Comparison of ENCODE assay signal across 9 cellular contexts in genomic region chr19:15934332-15935078, GRCh38. TPM values are rescaled to one million over a fixed set of nuclear protein-coding genes. Genes with fewer than 3 reads are reported as not detected.
DNase-seq lines count a peak whose midpoint lies in the region; ATAC-seq and TF ChIP-seq lines count a peak whose summit lies in the region.
"Had no signal": no experiment of that assay in that cellular context is flagged by ENCODE, and none has a peak within 500 bp of the region (broad histone marks: within the 10 kb centered on the region; RNA-seq: fewer than 3 reads in every experiment).

A gene with protein sequence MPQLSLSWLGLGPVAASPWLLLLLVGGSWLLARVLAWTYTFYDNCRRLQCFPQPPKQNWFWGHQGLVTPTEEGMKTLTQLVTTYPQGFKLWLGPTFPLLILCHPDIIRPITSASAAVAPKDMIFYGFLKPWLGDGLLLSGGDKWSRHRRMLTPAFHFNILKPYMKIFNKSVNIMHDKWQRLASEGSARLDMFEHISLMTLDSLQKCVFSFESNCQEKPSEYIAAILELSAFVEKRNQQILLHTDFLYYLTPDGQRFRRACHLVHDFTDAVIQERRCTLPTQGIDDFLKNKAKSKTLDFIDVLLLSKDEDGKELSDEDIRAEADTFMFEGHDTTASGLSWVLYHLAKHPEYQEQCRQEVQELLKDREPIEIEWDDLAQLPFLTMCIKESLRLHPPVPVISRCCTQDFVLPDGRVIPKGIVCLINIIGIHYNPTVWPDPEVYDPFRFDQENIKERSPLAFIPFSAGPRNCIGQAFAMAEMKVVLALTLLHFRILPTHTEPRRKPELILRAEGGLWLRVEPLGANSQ (minus strand): TSS chr19:15934529. CDS start chr19:15934408, 121 bp downstream.

- CTCF ChIA-PET in PC-3 (lab: Charles Lee) = no interaction called here

- no peak within 1 kb of the TSS for H3K4me3 Mint-ChIP-seq in GM23338

- peak; percentile 84 for DNase-seq in H4 (ENCODE audit: low spot score)
- DNase-seq in PC-3 = peak; percentile 46
- DNase-seq in posterior cingulate gyrus = peak; percentile 28 to 93 (median 69)
- no peak for DNase-seq in GM23338 (ENCODE audit: low spot score)
- no peak for DNase-seq in NCI-H1417 treated with DMSO at 0.1 percent for 48 hours (lab: John Stamatoyannopoulos, UW)
- DNase-seq in effector CD4-positive, alpha-beta T cell = no peak

- H3K27me3 Mint-ChIP-seq in GM23338 (ENCODE audit: insufficient read depth, low read depth, poor library complexity) = peaks cover 3% of the 10 kb centered on the region

- no TSS peak for BruUV-seq in PC-3 (replicated peaks; lab: Mats Ljungman, UMichigan)

- H3F3A ChIP-seq in PC-3 (ENCODE audit: low read length, unreplicated experiment) (no peaks in the 10 kb centered on the region), GM23338 (replicated peaks; ENCODE audit: low read depth) (no peaks in the 10 kb centered on the region)

- WGBS in esophagus, 2 donors = 30 to 39% methylated on average over 10 of the region's 10 CpGs

- H3K79me2 ChIP-seq in PC-3 (ENCODE audit: low read length) (no peaks in the 10 kb centered on the region), GM23338 (replicated peaks; ENCODE audit: insufficient read depth) (no peaks in the 10 kb centered on the region)

- POLR2A ChIA-PET in PC-3 (lab: Charles Lee; ENCODE audit: unreplicated experiment) = interaction anchor here (0.6 kb wide), 1 partner anchor 97 kb away, joined by 3 read pairs; no protein-coding TSS in a partner anchor

- no peaks in the 10 kb centered on the region for H3K9me3 ChIP-seq in PC-3 (ENCODE audit: low read length)
- H3K9me3 ChIP-seq in esophagus (ENCODE audit: control insufficient read depth in 2 of 2, insufficient read depth in 1 of 2, low read depth in 1 of 2, low read length in 1 of 2) = no peaks in the 10 kb centered on the region

- H3K4me1 ChIP-seq in PC-3 (ENCODE audit: insufficient read depth, low read length) (peaks cover 6% of the 10 kb centered on the region), esophagus (ENCODE audit: control insufficient read depth in 2 of 2, insufficient read depth in 2 of 2, low read length in 1 of 2) (peaks cover 3 to 21% of the 10 kb centered on the region in 2 donors), GM23338 (ENCODE audit: insufficient read depth) (no peaks in the 10 kb centered on the region)

- H3K9me3 Mint-ChIP-seq in GM23338 = peaks cover 76% of the 10 kb centered on the region

- H3K36me3 Mint-ChIP-seq in GM23338 (ENCODE audit: low read depth) = peaks cover 21% of the 10 kb centered on the region

- H3K4me2 ChIP-seq in PC-3 (ENCODE audit: low read length) = no peak within 1 kb of the TSS
- H3K4me2 ChIP-seq in GM23338 = no peak within 1 kb of the TSS

- H3K27ac ChIP-seq in PC-3 (ENCODE audit: low read length) = no peak within 1 kb of the TSS
- peak within 1 kb of the TSS; percentile 68 to 92 for H3K27ac ChIP-seq in esophagus (ENCODE audit: low read depth in 2 of 2, low read length in 1 of 2)
- H3K27ac ChIP-seq in GM23338 (ENCODE audit: low read depth) = no peak within 1 kb of the TSS

- no peak within 1 kb of the TSS for H3K27ac Mint-ChIP-seq in GM23338

- ATAC-seq in PC-3 (no peak), HG02973 (IDR thresholded peaks at IDR 0.05; ENCODE audit: unreplicated experiment) (no peak), GM23338 (no peak)
- ATAC-seq: GM12878 had no signal

- TF ChIP-seq CTCF in PC-3 (conservative IDR thresholded peaks at IDR 0.05; ENCODE audit: low read depth, low read length) = no peak
- no peak for TF ChIP-seq CTCF in GM23338 (conservative IDR thresholded peaks at IDR 0.05; ENCODE audit: low read depth in 2 of 2)

- H4K20me1 ChIP-seq in PC-3 (ENCODE audit: low read length) (no peaks in the 10 kb centered on the region), GM23338 (replicated peaks; ENCODE audit: insufficient read depth) (no peaks in the 10 kb centered on the region)

- 0 out of 2 replicates have a peak, but pooled peaks cover 3% of the 10 kb centered on the region for H3K27me3 ChIP-seq in PC-3 (ENCODE audit: low read length)
- no peaks in the 10 kb centered on the region for H3K27me3 ChIP-seq in esophagus (ENCODE audit: control insufficient read depth in 1 of 2, insufficient read depth in 2 of 2, low read length in 2 of 2)
- no peaks in the 10 kb centered on the region for H3K27me3 ChIP-seq in GM23338 (ENCODE audit: insufficient read depth)

- H2AFZ ChIP-seq in PC-3 (ENCODE audit: low read length) = no peak within 1 kb of the TSS
- H2AFZ ChIP-seq in GM23338 = no peak within 1 kb of the TSS

- intact Hi-C loops in PC-3 (cut with micrococcal nuclease) = no loop called here
- intact Hi-C loops in posterior cingulate gyrus (cut with DNase I) = no loop called here

- H3K9ac ChIP-seq in PC-3 (ENCODE audit: low read length) = no peak within 1 kb of the TSS

- H3K4me3 ChIP-seq in PC-3 (ENCODE audit: low read length) (no peak within 1 kb of the TSS), esophagus (ENCODE audit: low read depth in 1 of 2, low read length in 2 of 2) (peak within 1 kb of the TSS; percentile 29 to 52), GM23338 (no peak within 1 kb of the TSS)
- H3K4me3 ChIP-seq: GM12878 had no signal

- no peaks in the 10 kb centered on the region for H3K36me3 ChIP-seq in PC-3 (ENCODE audit: low read depth, low read length)
- peaks cover 0 to 8% of the 10 kb centered on the region in 2 donors for H3K36me3 ChIP-seq in esophagus (ENCODE audit: control insufficient read depth in 2 of 2, insufficient read depth in 2 of 2, low read length in 1 of 2)
- no peaks in the 10 kb centered on the region; the same call in 1 of the 2 replicates for H3K36me3 ChIP-seq in GM23338 (ENCODE audit: insufficient read depth)

- H3K9me2 ChIP-seq in PC-3 (replicated peaks; ENCODE audit: low read length) (no peaks in the 10 kb centered on the region), GM23338 (ENCODE audit: insufficient read depth) (no peaks in the 10 kb centered on the region)

- H3K4me1 Mint-ChIP-seq in GM23338 = no peaks in the 10 kb centered on the region

TF ChIP-seq in GM23338, 12 proteins besides CTCF, POLR2A, EP300 and RAD21 (continues in another document):
- no peak for TF ChIP-seq NANOG (IDR thresholded peaks at IDR 0.05; ENCODE audit: borderline replicate concordance)
- no peak for TF ChIP-seq STAT1 (IDR thresholded peaks at IDR 0.05; ENCODE audit: unreplicated experiment)
- no peak for TF ChIP-seq EZH2phosphoT487 (IDR thresholded peaks at IDR 0.05; ENCODE audit: unreplicated experiment)
- TF ChIP-seq CREB1 (CRISPR knock-in tag; IDR thresholded peaks at IDR 0.05; ENCODE audit: low read depth) = no peak
- no peak for TF ChIP-seq JUNB (IDR thresholded peaks at IDR 0.05; ENCODE audit: unreplicated experiment)
- no peak for TF ChIP-seq POLR2AphosphoS5 (IDR thresholded peaks at IDR 0.05; ENCODE audit: low read depth)
- no peak for TF ChIP-seq ZNF114 (CRISPR knock-in tag; IDR thresholded peaks at IDR 0.05)
- no peak for TF ChIP-seq EZH2 (IDR thresholded peaks at IDR 0.05; ENCODE audit: low read depth, unreplicated experiment)
- TF ChIP-seq REST (IDR thresholded peaks at IDR 0.05; ENCODE audit: unreplicated experiment) = no peak
- no peak for TF ChIP-seq ETS1 (IDR thresholded peaks at IDR 0.05)

RNA-seq across cellular contexts. Expression of the gene that starts here (rescaled TPM):
- 17.6 and 18.2 TPM in 2 replicates for total RNA-seq in H4 (2014; rRNA removed; shearing (Covaris generic))
- 0.06 and 0.11 TPM in 2 replicates for total RNA-seq in PC-3 (2014; rRNA removed)
- polyA plus RNA-seq in esophagus (10 to 100 TPM in 1 of 2 donors, 1 to 10 TPM in 1; 4.9 to 11.9 TPM), GM23338 (2016; fragmentation: Nextera tagmentation; extraction: Ambion mirVana) (not detected in 2 replicates)
- total RNA-seq in GM23338 (2014; rRNA removed; shearing (Covaris generic)) = not detected in 2 replicates
- total RNA-seq: GM12878 had no signal
- polyA plus RNA-seq: GM12878 had no signal

Comparison
In these comparisons a context has a peak if more than half of its experiments do, and no peak if none do; other contexts are left out.
1. RNA of the gene that starts here (total RNA-seq): 17.6 to 18.2 TPM in H4; 0.06 to 0.11 TPM in PC-3 and not detected in GM23338; every median in the first group is over 10 times any median in the second.
2. Peak in DNase-seq in PC-3; RNA of the gene not detected or under 1 TPM.
3. DNase-seq: peak in H4 (single experiment) and posterior cingulate gyrus (10 of 10); none in GM23338 (single experiment), NCI-H1417 treated with DMSO at 0.1 percent for 48 hours (single experiment) and effector CD4-positive, alpha-beta T cell (single experiment).
4. H3K27ac ChIP-seq: peak in esophagus (2 of 2); none in PC-3 (single experiment) and GM23338 (single experiment).
5. H3K4me3 ChIP-seq: peak in esophagus (2 of 2); none in PC-3 (single experiment) and GM23338 (single experiment).